Comparison of ENCODE assay signal across 12 cellular contexts in the genomic region with DNA sequence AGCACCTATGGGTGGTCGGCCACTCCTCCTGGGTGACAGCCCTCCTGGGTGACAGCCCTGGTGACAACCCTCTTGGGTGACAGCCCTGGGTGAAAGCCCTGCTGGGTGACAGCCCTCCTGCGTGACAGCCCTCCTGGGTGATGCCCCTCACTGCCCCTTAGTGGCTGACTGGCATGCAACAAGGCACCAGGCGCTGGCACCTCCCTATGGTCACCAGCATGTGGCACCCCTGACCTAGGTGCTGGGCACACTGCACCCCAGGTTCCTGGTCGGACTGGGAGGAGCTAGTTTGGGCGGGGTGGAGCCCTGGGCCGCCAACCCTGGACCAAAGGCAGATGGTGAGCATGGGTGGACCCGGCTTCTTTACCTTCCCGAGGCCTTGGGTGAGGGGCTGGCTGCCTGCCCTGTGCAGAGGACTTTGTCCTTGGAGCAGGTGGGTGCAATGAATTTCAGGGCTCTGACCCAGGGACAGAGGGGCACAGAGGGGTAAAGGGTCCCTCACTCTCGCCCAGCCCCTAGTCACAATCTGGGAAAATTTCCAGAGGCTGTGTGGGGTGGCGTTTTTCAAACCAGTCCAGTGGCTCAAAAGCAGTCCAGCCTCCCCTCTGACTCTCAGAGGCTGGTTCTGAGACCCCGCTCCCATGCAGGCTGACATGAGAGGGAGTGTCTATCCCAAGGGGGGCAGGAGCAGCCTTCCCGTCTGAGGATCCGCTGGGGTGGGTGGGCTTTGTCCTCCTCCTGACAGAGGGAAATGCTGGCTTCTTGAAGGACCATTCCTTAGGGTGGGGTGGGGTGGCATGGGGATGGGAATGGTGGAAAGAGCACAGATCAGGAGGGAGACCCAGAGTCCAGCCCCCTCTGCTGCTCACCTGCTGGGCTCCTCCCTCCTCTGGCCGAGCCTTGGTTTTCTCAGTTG. TPM values are rescaled to one million over a fixed set of nuclear protein-coding genes. Genes with fewer than 3 reads are reported as not detected.
A peak's percentile ranks its signal among the peaks of the same experiment; 100 is the strongest.
DNase-seq lines count a peak whose midpoint lies in the region; ATAC-seq and TF ChIP-seq lines count a peak whose summit lies in the region.
"Had no signal": no experiment of that assay in that cellular context is flagged by ENCODE, and none has a peak within 500 bp of the region (broad histone marks: within the 10 kb centered on the region; RNA-seq: fewer than 3 reads in every experiment).

No MANE protein-coding gene starts in this region.

- DNase-seq in cardiac septum (ENCODE audit: low spot score) (peak; percentile 74), Right ventricle myocardium inferior (ENCODE audit: missing footprints) (no peak), spleen (peak; percentile 68), NCI-H510A (lab: John Stamatoyannopoulos, UW) (no peak)
- peak; percentile 71 for DNase-seq in activated T-cell treated with anti-CD3 and anti-CD28 coated beads, Interleukin-2, amount 50 U/mL, for 4 hours
- no peak for DNase-seq in activated CD8-positive, alpha-beta T cell treated with anti-CD3 and anti-CD28 coated beads for 36 hours
- DNase-seq: NCI-H2171 had no signal

- H3K9me3 Mint-ChIP-seq in activated T-cell treated with anti-CD3 and anti-CD28 coated beads, Interleukin-2, amount 50 U/mL, for 4 hours: no peaks in the 10 kb centered on the region
- H3K9me3 Mint-ChIP-seq in activated CD8-positive, alpha-beta T cell treated with anti-CD3 and anti-CD28 coated beads for 36 hours: no peaks in the 10 kb centered on the region

- 85 to 96% (median 88%) methylated on average over 9 to 14 of the region's 14 CpGs for WGBS in spleen, 5 donors

- no peak overlapping the region for H3K4me3 ChIP-seq in spleen
- H3K4me3 ChIP-seq: ascending aorta, skin epidermis had no signal

- POLR2A ChIA-PET in activated CD8-positive, alpha-beta T cell treated with anti-CD3 and anti-CD28 coated beads for 36 hours (lab: Charles Lee): no interaction called here

- H3K36me3 ChIP-seq in spleen: no peaks in the 10 kb centered on the region
- H3K36me3 ChIP-seq: ascending aorta had no signal

- CTCF ChIA-PET in activated CD8-positive, alpha-beta T cell treated with anti-CD3 and anti-CD28 coated beads for 36 hours (lab: Charles Lee): interaction anchor here (0.8 kb wide), 1 partner anchor 83 kb away, joined by 3 read pairs; no protein-coding TSS in a partner anchor

- H3K4me3 Mint-ChIP-seq in activated T-cell treated with anti-CD3 and anti-CD28 coated beads, Interleukin-2, amount 50 U/mL, for 4 hours: no peak overlapping the region
- H3K4me3 Mint-ChIP-seq in activated CD8-positive, alpha-beta T cell treated with anti-CD3 and anti-CD28 coated beads for 36 hours: no peak overlapping the region

- H3K36me3 Mint-ChIP-seq in activated T-cell treated with anti-CD3 and anti-CD28 coated beads, Interleukin-2, amount 50 U/mL, for 4 hours (ENCODE audit: insufficient read depth): no peaks in the 10 kb centered on the region
- H3K36me3 Mint-ChIP-seq in activated CD8-positive, alpha-beta T cell treated with anti-CD3 and anti-CD28 coated beads for 36 hours (ENCODE audit: low read depth): no peaks in the 10 kb centered on the region

- H3K4me1 Mint-ChIP-seq in activated T-cell treated with anti-CD3 and anti-CD28 coated beads, Interleukin-2, amount 50 U/mL, for 4 hours (ENCODE audit: low read depth): no peaks in the 10 kb centered on the region
- no peaks in the 10 kb centered on the region for H3K4me1 Mint-ChIP-seq in activated CD8-positive, alpha-beta T cell treated with anti-CD3 and anti-CD28 coated beads for 36 hours (ENCODE audit: low read depth)

- H3K27me3 Mint-ChIP-seq in activated T-cell treated with anti-CD3 and anti-CD28 coated beads, Interleukin-2, amount 50 U/mL, for 4 hours (ENCODE audit: low read depth): no peaks in the 10 kb centered on the region
- H3K27me3 Mint-ChIP-seq in activated CD8-positive, alpha-beta T cell treated with anti-CD3 and anti-CD28 coated beads for 36 hours: no peaks in the 10 kb centered on the region

- intact Hi-C loops in cardiac septum (cut with DNase I) (no loop called here), Right ventricle myocardium inferior (cut with DNase I) (no loop called here), spleen (cut with DNase I; ENCODE audit: low total_unique reads) (loop anchor here (10.0 kb wide), 1 partner anchor 353 kb away; no protein-coding TSS in a partner anchor)
- intact Hi-C loops in activated CD8-positive, alpha-beta T cell treated with anti-CD3 and anti-CD28 coated beads for 36 hours (cut with micrococcal nuclease): loop anchor here (10.0 kb wide), 1 partner anchor 307 kb away; a partner anchor contains a TSS

- ATAC-seq in Right ventricle myocardium inferior (no peak), HG03565 (IDR thresholded peaks at IDR 0.05; ENCODE audit: unreplicated experiment) (peak; percentile 77), GM18870 (IDR thresholded peaks at IDR 0.05; ENCODE audit: unreplicated experiment) (no peak)
- ATAC-seq in activated T-cell treated with anti-CD3 and anti-CD28 coated beads, Interleukin-2, amount 50 U/mL, for 4 hours: peak in 1 of 2 donors; percentile 90
- ATAC-seq in activated CD8-positive, alpha-beta T cell treated with anti-CD3 and anti-CD28 coated beads for 36 hours: no peak

- H3K27ac Mint-ChIP-seq in activated CD8-positive, alpha-beta T cell treated with anti-CD3 and anti-CD28 coated beads for 36 hours: no peak overlapping the region

- TF ChIP-seq POLR2A in spleen (IDR thresholded peaks at IDR 0.05): no peak

- no peaks in the 10 kb centered on the region for H3K27me3 ChIP-seq in spleen (replicated peaks in 1 of 7)
- H3K27me3 ChIP-seq: ascending aorta had no signal

- H3K27ac ChIP-seq in spleen: no peak overlapping the region
- H3K27ac ChIP-seq: ascending aorta, skin epidermis had no signal

- H3K9me3 ChIP-seq in spleen: no peaks in the 10 kb centered on the region
- H3K9me3 ChIP-seq: ascending aorta had no signal

- no peak for TF ChIP-seq CTCF in spleen (IDR thresholded peaks at IDR 0.05 in 8 of 11, conservative IDR thresholded peaks at IDR 0.05 in 3 of 11)
- no peak for TF ChIP-seq CTCF in activated CD8-positive, alpha-beta T cell treated with anti-CD3 and anti-CD28 coated beads for 36 hours (IDR thresholded peaks at IDR 0.05)

- H3K4me1 ChIP-seq in spleen: peaks cover 0 to 18% (median 9%) of the 10 kb centered on the region in 6 donors

RNA-seq across cellular contexts. Expression of a gene that starts 25.9 kb away (rescaled TPM):
- total RNA-seq in cardiac septum (not detected), Right ventricle myocardium inferior (not detected), spleen (10 to 100 TPM; 25.1 to 52.1 (median 40.4) TPM)
- under 1 TPM in 1 of 3 donors, not detected in 2; 0.30 TPM for total RNA-seq in activated T-cell treated with anti-CD3 and anti-CD28 coated beads, Interleukin-2, amount 50 U/mL, for 4 hours
- 100 to 1,000 TPM in 2 of 3 donors, 10 to 100 TPM in 1; 65.9 to 142 (median 119) TPM for polyA plus RNA-seq in spleen
- total RNA-seq in activated CD8-positive, alpha-beta T cell treated with anti-CD3 and anti-CD28 coated beads for 36 hours: not detected
- total RNA-seq: ascending aorta, subcutaneous adipose tissue had no signal

RNA-seq across cellular contexts. Expression of a gene that starts 44.5 kb away (rescaled TPM):
- total RNA-seq in cardiac septum: 554 TPM
- total RNA-seq in Right ventricle myocardium inferior: 312 TPM
- 100 to 1,000 TPM; 121 to 132 (median 132) TPM for total RNA-seq in activated T-cell treated with anti-CD3 and anti-CD28 coated beads, Interleukin-2, amount 50 U/mL, for 4 hours
- total RNA-seq in spleen: 100 to 1,000 TPM; 120 to 309 (median 197) TPM
- 100 to 1,000 TPM in 1 of 3 donors, 10 to 100 TPM in 2; 52.3 to 114 (median 83.0) TPM for polyA plus RNA-seq in spleen
- 100 to 1,000 TPM; 132 to 135 TPM for total RNA-seq in activated CD8-positive, alpha-beta T cell treated with anti-CD3 and anti-CD28 coated beads for 36 hours

Comparison
In these comparisons a context has a peak if more than half of its experiments do, and no peak if none do; other contexts are left out.
1. DNase-seq: peak in cardiac septum (single experiment), activated T-cell treated with anti-CD3 and anti-CD28 coated beads, Interleukin-2, amount 50 U/mL, for 4 hours (single experiment) and spleen (single experiment); none in Right ventricle myocardium inferior (single experiment), activated CD8-positive, alpha-beta T cell treated with anti-CD3 and anti-CD28 coated beads for 36 hours (single experiment) and NCI-H510A (single experiment).
2. RNA of a gene that starts 25.9 kb away (total RNA-seq): 25.1 to 52.1 TPM in spleen; 0.30 TPM in activated T-cell treated with anti-CD3 and anti-CD28 coated beads, Interleukin-2, amount 50 U/mL, for 4 hours, not detected in activated CD8-positive, alpha-beta T cell treated with anti-CD3 and anti-CD28 coated beads for 36 hours, not detected in cardiac septum (single experiment) and not detected in Right ventricle myocardium inferior (single experiment); every median in the first group is over 10 times any median in the second.
3. intact Hi-C loops: an anchor here in spleen (10.0 kb wide) and activated CD8-positive, alpha-beta T cell treated with anti-CD3 and anti-CD28 coated beads for 36 hours (10.0 kb wide); none called in cardiac septum and Right ventricle myocardium inferior.